ENCODE assay signal across 30 cellular contexts in genomic region chr12:77364400-77364799, GRCh38.
"Had no signal": no experiment of that assay in that cellular context is flagged by ENCODE, and none has a peak within 500 bp of the region (broad histone marks: within the 10 kb centered on the region; RNA-seq: fewer than 3 reads in every experiment).

No MANE protein-coding gene starts in this region.

- DNase-seq: activated B cell treated with CpG ODN at 0.5 μM for 24 hours; activated CD4-positive, alpha-beta T cell treated with anti-CD3 and anti-CD28 coated beads for 48 hours; activated CD4-positive, alpha-beta T cell treated with anti-CD3 and anti-CD28 coated beads, Interleukin-2, amount 50 U/mL, for 1 hour; activated CD4-positive, alpha-beta T cell treated with anti-CD3 and anti-CD28 coated beads, Interleukin-2, amount 50 U/mL, for 48 hours; activated CD8-positive, alpha-beta memory T cell treated with anti-CD3 and anti-CD28 coated beads for 24 hours; activated CD8-positive, alpha-beta T cell treated with anti-CD3 and anti-CD28 coated beads for 36 hours; activated effector memory CD4-positive, alpha-beta T cell treated with Interleukin-2 at 50 U/mL for 16 hours; activated gamma-delta T cell treated with Interleukin-2 at 50 U/mL for 16 hours; activated naive CD4-positive, alpha-beta T cell treated with Interleukin-2 at 50 U/mL for 16 hours; activated naive CD8-positive, alpha-beta T cell treated with anti-CD3 and anti-CD28 coated beads for 36 hours; activated naive CD8-positive, alpha-beta T cell treated with anti-CD3 and anti-CD28 coated beads, Interleukin-2, amount 50 U/mL, for 24 hours; activated T-cell treated with anti-CD3 and anti-CD28 coated beads, Interleukin-2, amount 50 U/mL, for 4 hours; adrenal gland; aorta; body of pancreas; caudate nucleus; effector CD8-positive, alpha-beta T cell; foreskin fibroblast; gastrocnemius medialis; glutamatergic neuron; heart left ventricle; T-helper 1 cell; T-helper 17 cell; T1000 had no signal

- H3K27me3 ChIP-seq: adrenal gland, body of pancreas, gastrocnemius medialis, heart left ventricle had no signal

- H3K36me3 Mint-ChIP-seq: activated naive CD4-positive, alpha-beta T cell treated with anti-CD3 and anti-CD28 coated beads, Interleukin-2, amount 50 U/mL, for 24 hours; activated naive CD8-positive, alpha-beta T cell treated with anti-CD3 and anti-CD28 coated beads for 36 hours had no signal

- H3K9me3 ChIP-seq: adrenal gland, body of pancreas, gastrocnemius medialis had no signal

- H3K4me1 ChIP-seq: adrenal gland, body of pancreas, gastrocnemius medialis had no signal

- H3K27ac Mint-ChIP-seq: activated B cell treated with CpG ODN at 0.5 μM for 24 hours; activated CD8-positive, alpha-beta T cell treated with anti-CD3 and anti-CD28 coated beads for 36 hours; activated naive CD4-positive, alpha-beta T cell treated with anti-CD3 and anti-CD28 coated beads, Interleukin-2, amount 50 U/mL, for 24 hours; activated naive CD8-positive, alpha-beta T cell treated with anti-CD3 and anti-CD28 coated beads for 36 hours; activated naive CD8-positive, alpha-beta T cell treated with anti-CD3 and anti-CD28 coated beads, Interleukin-2, amount 50 U/mL, for 24 hours; activated T-helper 17 cell treated with anti-CD3 and anti-CD28 coated beads, Interleukin-2, amount 50 U/mL, for 72 hours; T-helper 17 cell; T-helper 2 cell treated with Interferon-gamma antibody and Interleukin-4, amounts not matched to agents 5 μg/mL and 100 μg/mL, for 36 hours had no signal

- H3K9me3 Mint-ChIP-seq: activated B cell treated with CpG ODN at 0.5 μM for 24 hours; activated CD8-positive, alpha-beta T cell treated with anti-CD3 and anti-CD28 coated beads for 36 hours; activated naive CD8-positive, alpha-beta T cell treated with anti-CD3 and anti-CD28 coated beads, Interleukin-2, amount 50 U/mL, for 24 hours; activated T-cell treated with anti-CD3 and anti-CD28 coated beads, Interleukin-2, amount 50 U/mL, for 4 hours; T-helper 2 cell treated with Interferon-gamma antibody and Interleukin-4, amounts not matched to agents 5 μg/mL and 100 μg/mL, for 36 hours had no signal

- H3K4me3 Mint-ChIP-seq: activated B cell treated with CpG ODN at 0.5 μM for 24 hours; activated CD8-positive, alpha-beta T cell treated with anti-CD3 and anti-CD28 coated beads for 36 hours; activated naive CD4-positive, alpha-beta T cell treated with anti-CD3 and anti-CD28 coated beads, Interleukin-2, amount 50 U/mL, for 24 hours; activated naive CD8-positive, alpha-beta T cell treated with anti-CD3 and anti-CD28 coated beads for 36 hours; activated naive CD8-positive, alpha-beta T cell treated with anti-CD3 and anti-CD28 coated beads, Interleukin-2, amount 50 U/mL, for 24 hours; activated T-cell treated with anti-CD3 and anti-CD28 coated beads, Interleukin-2, amount 50 U/mL, for 4 hours; activated T-helper 17 cell treated with anti-CD3 and anti-CD28 coated beads, Interleukin-2, amount 50 U/mL, for 72 hours; T-helper 17 cell; T-helper 2 cell treated with Interferon-gamma antibody and Interleukin-4, amounts not matched to agents 5 μg/mL and 100 μg/mL, for 36 hours had no signal

- H3K4me3 ChIP-seq: adrenal gland, body of pancreas, gastrocnemius medialis, heart left ventricle had no signal

- H3K36me3 ChIP-seq: adrenal gland, gastrocnemius medialis, heart left ventricle had no signal

- H3K27me3 Mint-ChIP-seq: activated B cell treated with CpG ODN at 0.5 μM for 24 hours; activated CD8-positive, alpha-beta T cell treated with anti-CD3 and anti-CD28 coated beads for 36 hours; activated naive CD4-positive, alpha-beta T cell treated with anti-CD3 and anti-CD28 coated beads, Interleukin-2, amount 50 U/mL, for 24 hours; activated naive CD8-positive, alpha-beta T cell treated with anti-CD3 and anti-CD28 coated beads for 36 hours; activated naive CD8-positive, alpha-beta T cell treated with anti-CD3 and anti-CD28 coated beads, Interleukin-2, amount 50 U/mL, for 24 hours; activated T-helper 17 cell treated with anti-CD3 and anti-CD28 coated beads, Interleukin-2, amount 50 U/mL, for 72 hours; T-helper 17 cell had no signal

- ATAC-seq: activated CD4-positive, CD25-positive, alpha-beta regulatory T cell treated with anti-CD3 and anti-CD28 coated beads, Interleukin-2, amount 50 U/mL, for 24 hours; activated CD8-positive, alpha-beta T cell treated with anti-CD3 and anti-CD28 coated beads for 36 hours; activated naive CD8-positive, alpha-beta T cell treated with anti-CD3 and anti-CD28 coated beads, Interleukin-2, amount 50 U/mL, for 24 hours; activated T-cell treated with anti-CD3 and anti-CD28 coated beads, Interleukin-2, amount 50 U/mL, for 4 hours; activated T-helper 17 cell treated with anti-CD3 and anti-CD28 coated beads, Interleukin-2, amount 50 U/mL, for 72 hours; body of pancreas; esophagus mucosa; gastrocnemius medialis; heart left ventricle; T-helper 17 cell had no signal

- H3K27ac ChIP-seq: adrenal gland, body of pancreas, gastrocnemius medialis, heart left ventricle, VCaP had no signal

- H3K4me1 Mint-ChIP-seq: activated B cell treated with CpG ODN at 0.5 μM for 24 hours; activated naive CD4-positive, alpha-beta T cell treated with anti-CD3 and anti-CD28 coated beads, Interleukin-2, amount 50 U/mL, for 24 hours; activated naive CD8-positive, alpha-beta T cell treated with anti-CD3 and anti-CD28 coated beads for 36 hours; activated naive CD8-positive, alpha-beta T cell treated with anti-CD3 and anti-CD28 coated beads, Interleukin-2, amount 50 U/mL, for 24 hours; activated T-helper 17 cell treated with anti-CD3 and anti-CD28 coated beads, Interleukin-2, amount 50 U/mL, for 72 hours; T-helper 17 cell had no signal
